ENCODE assay signal across 1 cellular context in genomic region chr5:76402880-76403712, GRCh38.
A peak's percentile ranks its signal among the peaks of the same experiment; 100 is the strongest.
TF ChIP-seq lines count a peak whose summit lies in the region.

TSS of gene IQGAP2 (plus strand) at chr5:76403285. CDS start at chr5:76403546, 261 bp downstream.

TF ChIP-seq in HepG2, 621 proteins besides CTCF, POLR2A, EP300 and RAD21 (continued from another document and continues in another):
- peak; percentile 27; the same call in 1 of the 2 replicates for TF ChIP-seq PRDM15 (CRISPR knock-in tag; IDR thresholded peaks at IDR 0.05)
- TF ChIP-seq GATAD1 (CRISPR knock-in tag; IDR thresholded peaks at IDR 0.05): peak; percentile 60; the same call in 1 of the 2 replicates
- no peak; the same call in 1 of the 2 replicates for TF ChIP-seq ZNF225 (CRISPR knock-in tag; IDR thresholded peaks at IDR 0.05)
- no peak for TF ChIP-seq DZIP1 (CRISPR knock-in tag; IDR thresholded peaks at IDR 0.05)
- 0 out of 2 replicates have a peak, but pooled peaks have one; percentile 47 for TF ChIP-seq ZNF614 (CRISPR knock-in tag; IDR thresholded peaks at IDR 0.05; ENCODE audit: borderline replicate concordance)
- TF ChIP-seq PLRG1 (conservative IDR thresholded peaks at IDR 0.05): no peak
- 0 out of 2 replicates have a peak, but pooled peaks have one; percentile 36 for TF ChIP-seq KLF6 (CRISPR knock-in tag; IDR thresholded peaks at IDR 0.05)
- TF ChIP-seq ZNF639 (CRISPR knock-in tag; conservative IDR thresholded peaks at IDR 0.05): no peak
- no peak for TF ChIP-seq ZNF276 (CRISPR knock-in tag; IDR thresholded peaks at IDR 0.05; ENCODE audit: low read depth)
- peak; percentile 54; the same call in 1 of the 2 replicates for TF ChIP-seq MXD1 (CRISPR knock-in tag; IDR thresholded peaks at IDR 0.05)
- TF ChIP-seq ZNF121 (CRISPR knock-in tag; IDR thresholded peaks at IDR 0.05): no peak
- no peak for TF ChIP-seq ZNF501 (CRISPR knock-in tag; IDR thresholded peaks at IDR 0.05)
- peak; percentile 77; the same call in 1 of the 2 replicates for TF ChIP-seq MAZ (IDR thresholded peaks at IDR 0.05; ENCODE audit: borderline replicate concordance, low read depth, low read length)
- TF ChIP-seq MAZ (CRISPR knock-in tag; IDR thresholded peaks at IDR 0.05; ENCODE audit: low read depth): peak; percentile 88
- no peak for TF ChIP-seq SNAPC5 (CRISPR knock-in tag; IDR thresholded peaks at IDR 0.05; ENCODE audit: borderline replicate concordance)
- TF ChIP-seq FOXK2 (IDR thresholded peaks at IDR 0.05): no peak
- TF ChIP-seq ATRX (CRISPR knock-in tag; IDR thresholded peaks at IDR 0.05; ENCODE audit: borderline replicate concordance): no peak
- TF ChIP-seq HNRNPLL (IDR thresholded peaks at IDR 0.05; ENCODE audit: low read depth, low read length, poor library complexity, severe bottlenecking): no peak
- no peak for TF ChIP-seq HOXA9 (CRISPR knock-in tag; IDR thresholded peaks at IDR 0.05; ENCODE audit: borderline replicate concordance)
- 0 out of 2 replicates have a peak, but pooled peaks have one; percentile 49 for TF ChIP-seq MIXL1 (CRISPR knock-in tag; IDR thresholded peaks at IDR 0.05)
- no peak for TF ChIP-seq NFE2 (CRISPR knock-in tag; IDR thresholded peaks at IDR 0.05)
- no peak for TF ChIP-seq ZNF878 (CRISPR knock-in tag; IDR thresholded peaks at IDR 0.05)
- peak; percentile 27; the same call in 1 of the 2 replicates for TF ChIP-seq IRX3 (CRISPR knock-in tag; IDR thresholded peaks at IDR 0.05; ENCODE audit: borderline replicate concordance, low read depth)
- TF ChIP-seq GFI1 (CRISPR knock-in tag; IDR thresholded peaks at IDR 0.05; ENCODE audit: borderline replicate concordance): no peak
- no peak for TF ChIP-seq ZFP62 (CRISPR knock-in tag; IDR thresholded peaks at IDR 0.05)
- no peak for TF ChIP-seq LCORL (IDR thresholded peaks at IDR 0.05)
- TF ChIP-seq LCORL (CRISPR knock-in tag; IDR thresholded peaks at IDR 0.05): peak; percentile 70; the same call in 1 of the 2 replicates
- TF ChIP-seq CCAR2 (optimal IDR thresholded peaks at IDR 0.05; ENCODE audit: low read depth, low read length): no peak
- no peak for TF ChIP-seq IKZF1 (IDR thresholded peaks at IDR 0.05)
- peak; percentile 81 for TF ChIP-seq GABPB1 (CRISPR knock-in tag; IDR thresholded peaks at IDR 0.05)
- TF ChIP-seq HNF4A (CRISPR knock-in tag; IDR thresholded peaks at IDR 0.05): peak; percentile 39; the same call in 1 of the 2 replicates
- TF ChIP-seq NR0B2 (CRISPR knock-in tag; IDR thresholded peaks at IDR 0.05): peak; percentile 77
- no peak for TF ChIP-seq TCF7L2 (IDR thresholded peaks at IDR 0.05; ENCODE audit: low read depth, low read length)
- TF ChIP-seq CBX2 (IDR thresholded peaks at IDR 0.05; ENCODE audit: low read depth, low read length): no peak
- no peak for TF ChIP-seq CBX2 (CRISPR knock-in tag; IDR thresholded peaks at IDR 0.05; ENCODE audit: low read depth)
- no peak for TF ChIP-seq ZNF713 (CRISPR knock-in tag; IDR thresholded peaks at IDR 0.05)
- peak; percentile 68 for TF ChIP-seq PHF8 (CRISPR knock-in tag; IDR thresholded peaks at IDR 0.05)
- no peak for TF ChIP-seq ZNF652 (CRISPR knock-in tag; IDR thresholded peaks at IDR 0.05; ENCODE audit: borderline replicate concordance, low read depth)
- no peak for TF ChIP-seq NFATC3 (CRISPR knock-in tag; IDR thresholded peaks at IDR 0.05)
- TF ChIP-seq ZNF510 (CRISPR knock-in tag; IDR thresholded peaks at IDR 0.05; ENCODE audit: low read depth): 0 out of 2 replicates have a peak, but pooled peaks have one; percentile 29
- TF ChIP-seq FOXJ3 (CRISPR knock-in tag; IDR thresholded peaks at IDR 0.05; ENCODE audit: borderline replicate concordance): no peak
- no peak for TF ChIP-seq KDM6A (CRISPR knock-in tag; IDR thresholded peaks at IDR 0.05; ENCODE audit: low read depth)
- TF ChIP-seq ZNF740 (CRISPR knock-in tag; IDR thresholded peaks at IDR 0.05): peak; percentile 39; the same call in 1 of the 2 replicates
- peak; percentile 81 for TF ChIP-seq KAT7 (CRISPR knock-in tag; IDR thresholded peaks at IDR 0.05; ENCODE audit: borderline replicate concordance)
- peak; percentile 63; the same call in 1 of the 2 replicates for TF ChIP-seq ZNF580 (CRISPR knock-in tag; IDR thresholded peaks at IDR 0.05; ENCODE audit: borderline replicate concordance, low read depth)
- no peak for TF ChIP-seq FIP1L1 (IDR thresholded peaks at IDR 0.05; ENCODE audit: borderline replicate concordance, insufficient read depth, low read depth, low read length)
- TF ChIP-seq CBX5 (CRISPR knock-in tag; IDR thresholded peaks at IDR 0.05; ENCODE audit: borderline replicate concordance): peak; percentile 81; the same call in 1 of the 2 replicates
- peak; percentile 70 for TF ChIP-seq ZNF776 (CRISPR knock-in tag; IDR thresholded peaks at IDR 0.05)
- TF ChIP-seq ATF5 (CRISPR knock-in tag; IDR thresholded peaks at IDR 0.05; ENCODE audit: low read depth): no peak
- no peak for TF ChIP-seq ZNF446 (CRISPR knock-in tag; IDR thresholded peaks at IDR 0.05)
- no peak for TF ChIP-seq XBP1 (CRISPR knock-in tag; IDR thresholded peaks at IDR 0.05)
- no peak for TF ChIP-seq U2AF1 (optimal IDR thresholded peaks at IDR 0.05; ENCODE audit: low read depth, low read length)
- TF ChIP-seq ZNF335 (CRISPR knock-in tag; IDR thresholded peaks at IDR 0.05): 0 out of 2 replicates have a peak, but pooled peaks have one; percentile 23
- no peak for TF ChIP-seq ZNF33A (CRISPR knock-in tag; IDR thresholded peaks at IDR 0.05; ENCODE audit: borderline replicate concordance)
- no peak for TF ChIP-seq SSRP1 (CRISPR knock-in tag; IDR thresholded peaks at IDR 0.05)
- TF ChIP-seq NR2F2 (IDR thresholded peaks at IDR 0.05; ENCODE audit: borderline replicate concordance, low read depth): no peak
- no peak for TF ChIP-seq CENPX (CRISPR knock-in tag; IDR thresholded peaks at IDR 0.05)
- TF ChIP-seq ZNF282 (IDR thresholded peaks at IDR 0.05; ENCODE audit: partially characterized antibody): no peak
- TF ChIP-seq SNAI1 (CRISPR knock-in tag; IDR thresholded peaks at IDR 0.05; ENCODE audit: borderline replicate concordance): no peak; the same call in 1 of the 2 replicates
- no peak for TF ChIP-seq TEAD2 (CRISPR knock-in tag; IDR thresholded peaks at IDR 0.05)
- TF ChIP-seq DPF2 (CRISPR knock-in tag; IDR thresholded peaks at IDR 0.05; ENCODE audit: borderline replicate concordance, low read depth): no peak
- TF ChIP-seq ZNF839 (CRISPR knock-in tag; IDR thresholded peaks at IDR 0.05; ENCODE audit: borderline replicate concordance): peak; percentile 85; the same call in 1 of the 2 replicates
- TF ChIP-seq MIER2 (CRISPR knock-in tag; IDR thresholded peaks at IDR 0.05): peak; percentile 51; the same call in 1 of the 2 replicates
- no peak for TF ChIP-seq HNRNPH1 (optimal IDR thresholded peaks at IDR 0.05; ENCODE audit: low read depth, low read length)
